Comparison of ENCODE assay signal across 9 cellular contexts in genomic region chr19:4678881-4679379, GRCh38. TPM values are rescaled to one million over a fixed set of nuclear protein-coding genes. Genes with fewer than 3 reads are reported as not detected.
DNase-seq lines count a peak whose midpoint lies in the region; ATAC-seq, FAIRE-seq and TF ChIP-seq lines count a peak whose summit lies in the region.
"Had no signal": no experiment of that assay in that cellular context is flagged by ENCODE, and none has a peak within 500 bp of the region (broad histone marks: within the 10 kb centered on the region; RNA-seq: fewer than 3 reads in every experiment).

No MANE protein-coding gene starts in this region.

- H3K4me3 ChIP-seq in BE2C (ENCODE audit: low read depth, low read length) (no peak overlapping the region), HEK293 (ENCODE audit: low read depth, low read length) (no peak overlapping the region), lower lobe of right lung (no peak overlapping the region)

- CTCF ChIA-PET in HEK293 (lab: Yijun Ruan, JAX) = no interaction called here

- POLR2A ChIA-PET in HEK293 (lab: Yijun Ruan, JAX) = interaction anchor here (0.5 kb wide), 1 partner anchor 36 kb away, joined by 6 read pairs; no protein-coding TSS in a partner anchor

- no peak for ATAC-seq in activated naive CD8-positive, alpha-beta T cell treated with anti-CD3 and anti-CD28 coated beads, Interleukin-2, amount 50 U/mL, for 24 hours
- ATAC-seq in lower lobe of right lung (peak; percentile 4 to 12), GM19328 (IDR thresholded peaks at IDR 0.05; ENCODE audit: unreplicated experiment) (no peak)

- H3K4me1 Mint-ChIP-seq in activated naive CD8-positive, alpha-beta T cell treated with anti-CD3 and anti-CD28 coated beads, Interleukin-2, amount 50 U/mL, for 24 hours = no peaks in the 10 kb centered on the region
- H3K4me1 Mint-ChIP-seq: brain had no signal

- intact Hi-C loops in lower lobe of right lung (cut with DNase I) = no loop called here

- no peaks in the 10 kb centered on the region for H3K9me3 Mint-ChIP-seq in activated naive CD8-positive, alpha-beta T cell treated with anti-CD3 and anti-CD28 coated beads, Interleukin-2, amount 50 U/mL, for 24 hours
- H3K9me3 Mint-ChIP-seq: brain had no signal

- H3K27ac Mint-ChIP-seq in activated naive CD8-positive, alpha-beta T cell treated with anti-CD3 and anti-CD28 coated beads, Interleukin-2, amount 50 U/mL, for 24 hours = no peak overlapping the region

- DNase-seq in BE2C (peak; percentile 68), lower lobe of right lung (no peak), HTR-8/SVneo (ENCODE audit: insufficient read length, low spot score) (no peak), retina (no peak), NCI-H524 treated with DMSO at 0.1 percent for 48 hours (lab: John Stamatoyannopoulos, UW) (no peak)
- DNase-seq in activated naive CD8-positive, alpha-beta T cell treated with anti-CD3 and anti-CD28 coated beads, Interleukin-2, amount 50 U/mL, for 24 hours = peak; percentile 22

- H3K27ac ChIP-seq in HEK293 (ENCODE audit: extremely low read depth, low read depth, low read length) (no peak overlapping the region), lower lobe of right lung (no peak overlapping the region)

- no peak overlapping the region for H3K4me3 Mint-ChIP-seq in activated naive CD8-positive, alpha-beta T cell treated with anti-CD3 and anti-CD28 coated beads, Interleukin-2, amount 50 U/mL, for 24 hours
- H3K4me3 Mint-ChIP-seq: brain had no signal

- no peaks in the 10 kb centered on the region for H3K9me3 ChIP-seq in BE2C
- H3K9me3 ChIP-seq in HEK293 (ENCODE audit: control insufficient read depth, insufficient read depth, low read depth, low read length) = no peaks in the 10 kb centered on the region
- H3K9me3 ChIP-seq in lower lobe of right lung = no peaks in the 10 kb centered on the region

- H3K36me3 Mint-ChIP-seq in activated naive CD8-positive, alpha-beta T cell treated with anti-CD3 and anti-CD28 coated beads, Interleukin-2, amount 50 U/mL, for 24 hours (ENCODE audit: low read depth) = peaks cover 15% of the 10 kb centered on the region

- H3K4me1 ChIP-seq in BE2C (no peaks in the 10 kb centered on the region), HEK293 (ENCODE audit: control insufficient read depth, insufficient read depth, low read length) (no peaks in the 10 kb centered on the region), lower lobe of right lung (no peaks in the 10 kb centered on the region)

- no peak for FAIRE-seq in HTR-8/SVneo (lab: Jason Lieb, UNC)

- H3K27me3 ChIP-seq in BE2C = no peaks in the 10 kb centered on the region
- H3K27me3 ChIP-seq in lower lobe of right lung (ENCODE audit: low read depth) = no peaks in the 10 kb centered on the region

- no peaks in the 10 kb centered on the region for H3K27me3 Mint-ChIP-seq in activated naive CD8-positive, alpha-beta T cell treated with anti-CD3 and anti-CD28 coated beads, Interleukin-2, amount 50 U/mL, for 24 hours
- H3K27me3 Mint-ChIP-seq: brain had no signal

- H3K36me3 ChIP-seq in BE2C (peaks cover 25% of the 10 kb centered on the region), HEK293 (ENCODE audit: control insufficient read depth in 2 of 2, insufficient read depth in 1 of 2, low read length in 2 of 2) (peaks cover 0 to 37% of the 10 kb centered on the region in 2 experiments; a peak in 2 of 3 replicates), lower lobe of right lung (peaks cover 91% of the 10 kb centered on the region)

- TF ChIP-seq CTCF in BE2C (IDR thresholded peaks at IDR 0.05; ENCODE audit: low read depth, low read length) (no peak), HEK293 (tag by site-specific recombination; IDR thresholded peaks at IDR 0.05) (no peak), lower lobe of right lung (IDR thresholded peaks at IDR 0.05) (no peak)

TF ChIP-seq in HEK293, 187 proteins besides CTCF, POLR2A, EP300 and RAD21:
- TF ChIP-seq SP2 (tag by site-specific recombination; IDR thresholded peaks at IDR 0.05) (peak; percentile 73), GLI2 (tag by site-specific recombination; IDR thresholded peaks at IDR 0.05; ENCODE audit: borderline replicate concordance, low read depth) (no peak), KLF9 (tag by site-specific recombination; IDR thresholded peaks at IDR 0.05; ENCODE audit: low read depth) (peak; percentile 58; the same call in 1 of the 2 replicates), ZNF37A (tag by site-specific recombination; IDR thresholded peaks at IDR 0.05) (no peak), ZNF548 (tag by site-specific recombination; IDR thresholded peaks at IDR 0.05) (no peak), KLF1 (tag by site-specific recombination; IDR thresholded peaks at IDR 0.05) (peak; percentile 89), PATZ1 (tag by site-specific recombination; IDR thresholded peaks at IDR 0.05) (peak; percentile 41; the same call in 1 of the 2 replicates), ZNF830 (tag by site-specific recombination; IDR thresholded peaks at IDR 0.05; ENCODE audit: low read depth) (no peak), SP3 (tag by site-specific recombination; IDR thresholded peaks at IDR 0.05) (peak; percentile 55; the same call in 1 of the 2 replicates)

RNA-seq across cellular contexts. Expression of gene MYDGF, which starts 8.8 kb away (rescaled TPM):
- polyA plus RNA-seq in BE2C (2012; ENCODE audit: insufficient read depth, insufficient read length, low read depth) = 319 TPM
- 91.6 TPM for total RNA-seq in lower lobe of right lung

RNA-seq across cellular contexts. Expression of gene TNFAIP8L1, which starts 39.6 kb away (rescaled TPM):
- polyA plus RNA-seq in BE2C (2012; ENCODE audit: insufficient read depth, insufficient read length, low read depth) = 1.7 TPM
- 11.2 TPM for total RNA-seq in lower lobe of right lung

RNA-seq across cellular contexts. Expression of gene DPP9, which starts 44.7 kb away (rescaled TPM):
- polyA plus RNA-seq in BE2C (2012; ENCODE audit: insufficient read depth, insufficient read length, low read depth) = 108 TPM
- 79.6 TPM for total RNA-seq in lower lobe of right lung

Comparison
In these comparisons a context has a peak if more than half of its experiments do, and no peak if none do; other contexts are left out.
1. DNase-seq: peak in BE2C (single experiment) and activated naive CD8-positive, alpha-beta T cell treated with anti-CD3 and anti-CD28 coated beads, Interleukin-2, amount 50 U/mL, for 24 hours (single experiment); none in lower lobe of right lung (single experiment), HTR-8/SVneo (single experiment), retina (single experiment) and NCI-H524 treated with DMSO at 0.1 percent for 48 hours (single experiment).
2. ATAC-seq: peak in lower lobe of right lung (2 of 2); none in activated naive CD8-positive, alpha-beta T cell treated with anti-CD3 and anti-CD28 coated beads, Interleukin-2, amount 50 U/mL, for 24 hours (single experiment) and GM19328 (single experiment).